22 cellular contexts compared by ENCODE assay signal in the genomic region with DNA sequence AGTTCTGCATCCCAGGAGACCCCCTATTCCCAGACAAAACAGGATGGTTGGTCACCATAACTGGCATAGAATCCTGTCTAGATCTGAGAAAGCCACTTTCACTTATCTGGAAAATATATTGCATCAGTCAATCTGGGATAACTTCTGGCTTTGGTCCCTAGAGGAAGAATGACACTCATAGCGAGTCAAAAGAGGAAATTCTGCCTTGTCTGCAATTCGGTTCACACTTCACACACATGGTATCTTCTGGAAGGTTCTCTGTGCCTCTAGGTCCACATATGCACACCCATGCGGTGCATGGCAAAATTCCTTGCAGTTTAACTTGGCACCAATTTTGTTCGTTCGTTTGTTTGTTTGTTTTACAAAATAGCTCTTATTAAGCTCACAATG.
"Had no signal": no experiment of that assay in that cellular context is flagged by ENCODE, and none has a peak within 500 bp of the region (broad histone marks: within the 10 kb centered on the region; RNA-seq: fewer than 3 reads in every experiment).

No MANE protein-coding gene starts in this region.

- ATAC-seq: activated CD8-positive, alpha-beta T cell treated with anti-CD3 and anti-CD28 coated beads, Interleukin-2, amount 10 ng/mL, durations not matched to agents 7 days and 5 days had no signal

- H3K4me3 ChIP-seq: MG63, Peyer's patch had no signal

- H3K9me3 ChIP-seq: MG63, Peyer's patch had no signal

- DNase-seq: activated CD4-positive, alpha-beta T cell treated with anti-CD3 and anti-CD28 coated beads for 48 hours; activated CD4-positive, alpha-beta T cell treated with anti-CD3 and anti-CD28 coated beads, Interleukin-2, amount 50 U/mL, for 4 hours; activated CD8-positive, alpha-beta memory T cell treated with anti-CD3 and anti-CD28 coated beads, Interleukin-2, amount 50 U/mL, for 48 hours; activated CD8-positive, alpha-beta T cell treated with anti-CD3 and anti-CD28 coated beads, Interleukin-2, amount 10 ng/mL, durations not matched to agents 7 days and 5 days; activated naive CD4-positive, alpha-beta T cell treated with anti-CD3 and anti-CD28 coated beads, Interleukin-2, amount 50 U/mL, for 16 hours; activated T-cell treated with anti-CD3 and anti-CD28 coated beads, Interleukin-2, amount 50 U/mL, for 1 hour; amygdala; KG1; MG63; MV-4-11; NCI-H1092 treated with DMSO at 0.1 percent for 48 hours; NCI-H1417 treated with DMSO at 0.1 percent for 48 hours; NCI-H1694; NCI-H2029; NCI-H2107; NCI-H2171 treated with DMSO at 0.1 percent for 48 hours; NCI-H226; NCI-H526; NCI-H82; Peyer's patch; Right ventricle myocardium superior had no signal

- H3K4me1 ChIP-seq: Peyer's patch had no signal

- H3K27me3 ChIP-seq: MG63, Peyer's patch had no signal

- H3K27ac ChIP-seq: Peyer's patch, RWPE1 had no signal

- H3K36me3 ChIP-seq: MG63, Peyer's patch had no signal
